Comparison of ENCODE assay signal across 18 cellular contexts in the genomic region with DNA sequence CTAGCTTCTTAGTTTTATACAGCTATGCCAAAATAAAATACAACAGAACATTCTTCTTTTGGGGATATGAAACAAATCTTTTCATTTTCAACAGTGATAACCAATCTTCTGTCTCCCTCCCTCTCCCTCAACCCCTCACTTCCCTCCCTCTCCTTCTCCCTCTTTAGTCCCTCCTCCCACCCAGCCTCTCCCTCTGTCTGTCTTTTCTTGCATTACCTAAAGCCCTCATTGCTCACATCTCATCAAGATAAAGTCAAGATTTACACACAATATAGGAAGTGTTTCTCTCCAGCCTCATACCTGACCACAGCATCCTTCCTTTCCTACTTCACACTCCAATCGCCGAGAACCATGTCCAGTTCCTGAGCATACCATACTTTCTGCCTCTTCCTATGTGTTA.
DNase-seq lines count a peak whose midpoint lies in the region; ATAC-seq and TF ChIP-seq lines count a peak whose summit lies in the region.
"Had no signal": no experiment of that assay in that cellular context is flagged by ENCODE, and none has a peak within 500 bp of the region (broad histone marks: within the 10 kb centered on the region; RNA-seq: fewer than 3 reads in every experiment).

No MANE protein-coding gene starts in this region.

- DNase-seq in adipocyte (ENCODE audit: low read depth) (peak; percentile 32), kidney tubule cell (ENCODE audit: low spot score) (peak; percentile 23), progenitor cell of endocrine pancreas (ENCODE audit: low spot score, unreplicated experiment) (no peak), NCI-H82 (lab: John Stamatoyannopoulos, UW) (no peak), NCI-H1417 treated with DMSO at 0.1 percent for 48 hours (lab: John Stamatoyannopoulos, UW) (no peak)
- DNase-seq in stimulated activated naive CD4-positive, alpha-beta T cell treated with Interleukin-2 at 50 U/mL for 16 hours (lab: John Stamatoyannopoulos, UW), result no peak
- no peak for DNase-seq in activated T-cell treated with anti-CD3 and anti-CD28 coated beads, Interleukin-2, amount 50 U/mL, for 72 hours
- DNase-seq: activated CD4-positive, alpha-beta memory T cell treated with anti-CD3 and anti-CD28 coated beads, Interleukin-2, amount 10 ng/mL, durations not matched to agents 7 days and 5 days; activated naive CD8-positive, alpha-beta T cell treated with anti-CD3 and anti-CD28 coated beads for 36 hours; activated T-cell treated with anti-CD3 and anti-CD28 coated beads, Interleukin-2, amount 50 U/mL, for 4 hours; effector CD4-positive, alpha-beta T cell; hippocampal formation; kidney; NCI-H1436; NCI-H226 had no signal

- ATAC-seq in activated T-cell treated with anti-CD3 and anti-CD28 coated beads, Interleukin-2, amount 50 U/mL, for 72 hours (replicated peaks in 1 of 2), result no peak
- ATAC-seq: activated T-cell treated with anti-CD3 and anti-CD28 coated beads, Interleukin-2, amount 50 U/mL, for 4 hours; stimulated activated memory B cell treated with anti-CD40 and anti-IgM and Interleukin-4, amounts not matched to agents 10 μg/mL and 1 μg/mL and 100 μg/mL, for 72 hours had no signal

- H3K4me3 Mint-ChIP-seq in progenitor cell of endocrine pancreas (ENCODE audit: low read depth), result no peak overlapping the region
- H3K4me3 Mint-ChIP-seq in activated T-cell treated with anti-CD3 and anti-CD28 coated beads, Interleukin-2, amount 50 U/mL, for 72 hours, result no peak overlapping the region
- H3K4me3 Mint-ChIP-seq: activated CD4-positive, alpha-beta memory T cell treated with anti-CD3 and anti-CD28 coated beads, Interleukin-2, amount 10 ng/mL, durations not matched to agents 7 days and 5 days; activated naive CD8-positive, alpha-beta T cell treated with anti-CD3 and anti-CD28 coated beads for 36 hours; activated T-cell treated with anti-CD3 and anti-CD28 coated beads, Interleukin-2, amount 50 U/mL, for 4 hours; stimulated activated memory B cell treated with anti-CD40 and anti-IgM and Interleukin-4, amounts not matched to agents 10 μg/mL and 1 μg/mL and 100 μg/mL, for 72 hours had no signal

- H3K27ac ChIP-seq in BLaER1, result no peak overlapping the region
- H3K27ac ChIP-seq: cardiac muscle cell had no signal

- H3K27ac Mint-ChIP-seq in progenitor cell of endocrine pancreas, result peak overlapping the region; percentile 23
- H3K27ac Mint-ChIP-seq in activated T-cell treated with anti-CD3 and anti-CD28 coated beads, Interleukin-2, amount 50 U/mL, for 72 hours, result no peak overlapping the region
- H3K27ac Mint-ChIP-seq: activated CD4-positive, alpha-beta memory T cell treated with anti-CD3 and anti-CD28 coated beads, Interleukin-2, amount 10 ng/mL, durations not matched to agents 7 days and 5 days; activated naive CD8-positive, alpha-beta T cell treated with anti-CD3 and anti-CD28 coated beads for 36 hours; stimulated activated memory B cell treated with anti-CD40 and anti-IgM and Interleukin-4, amounts not matched to agents 10 μg/mL and 1 μg/mL and 100 μg/mL, for 72 hours had no signal

- H3K4me2 ChIP-seq in BLaER1, result peak overlapping the region; percentile 30; the same call in 1 of the 2 replicates

- H3K9me3 Mint-ChIP-seq in progenitor cell of endocrine pancreas (ENCODE audit: low read depth), result no peaks in the 10 kb centered on the region
- no peaks in the 10 kb centered on the region for H3K9me3 Mint-ChIP-seq in activated T-cell treated with anti-CD3 and anti-CD28 coated beads, Interleukin-2, amount 50 U/mL, for 72 hours
- H3K9me3 Mint-ChIP-seq: activated CD4-positive, alpha-beta memory T cell treated with anti-CD3 and anti-CD28 coated beads, Interleukin-2, amount 10 ng/mL, durations not matched to agents 7 days and 5 days; activated naive CD8-positive, alpha-beta T cell treated with anti-CD3 and anti-CD28 coated beads for 36 hours; activated T-cell treated with anti-CD3 and anti-CD28 coated beads, Interleukin-2, amount 50 U/mL, for 4 hours had no signal

- peaks cover 37% of the 10 kb centered on the region for H3K4me1 Mint-ChIP-seq in progenitor cell of endocrine pancreas (ENCODE audit: low read depth)
- no peaks in the 10 kb centered on the region for H3K4me1 Mint-ChIP-seq in activated T-cell treated with anti-CD3 and anti-CD28 coated beads, Interleukin-2, amount 50 U/mL, for 72 hours (ENCODE audit: low read depth)
- H3K4me1 Mint-ChIP-seq: activated CD4-positive, alpha-beta memory T cell treated with anti-CD3 and anti-CD28 coated beads, Interleukin-2, amount 10 ng/mL, durations not matched to agents 7 days and 5 days; activated naive CD8-positive, alpha-beta T cell treated with anti-CD3 and anti-CD28 coated beads for 36 hours; stimulated activated memory B cell treated with anti-CD40 and anti-IgM and Interleukin-4, amounts not matched to agents 10 μg/mL and 1 μg/mL and 100 μg/mL, for 72 hours had no signal

- H3K36me3 ChIP-seq in BLaER1 (no peaks in the 10 kb centered on the region), adipocyte (ENCODE audit: control insufficient read depth, insufficient read depth, low read length, severe bottlenecking) (no peaks in the 10 kb centered on the region)
- H3K36me3 ChIP-seq: cardiac muscle cell had no signal

- no peak overlapping the region for H3K9ac ChIP-seq in BLaER1
- no peak overlapping the region for H3K9ac ChIP-seq in adipocyte (ENCODE audit: low read length)

- peaks cover 2% of the 10 kb centered on the region for H3K27me3 Mint-ChIP-seq in progenitor cell of endocrine pancreas
- peaks cover 41% of the 10 kb centered on the region for H3K27me3 Mint-ChIP-seq in activated T-cell treated with anti-CD3 and anti-CD28 coated beads, Interleukin-2, amount 50 U/mL, for 72 hours (ENCODE audit: low read depth)

- H3K4me3 ChIP-seq in BLaER1, result no peak overlapping the region
- H3K4me3 ChIP-seq in adipocyte (ENCODE audit: low read length), result no peak overlapping the region
- H3K4me3 ChIP-seq: cardiac muscle cell had no signal

- no peaks in the 10 kb centered on the region for H4K20me1 ChIP-seq in BLaER1

- H3K36me3 Mint-ChIP-seq in progenitor cell of endocrine pancreas (ENCODE audit: insufficient read depth), result no peaks in the 10 kb centered on the region
- H3K36me3 Mint-ChIP-seq in activated T-cell treated with anti-CD3 and anti-CD28 coated beads, Interleukin-2, amount 50 U/mL, for 72 hours (ENCODE audit: insufficient read depth in 2 of 2), result no peaks in the 10 kb centered on the region
- H3K36me3 Mint-ChIP-seq: activated naive CD8-positive, alpha-beta T cell treated with anti-CD3 and anti-CD28 coated beads for 36 hours; stimulated activated memory B cell treated with anti-CD40 and anti-IgM and Interleukin-4, amounts not matched to agents 10 μg/mL and 1 μg/mL and 100 μg/mL, for 72 hours had no signal

- H3K4me1 ChIP-seq in BLaER1 (peaks cover 24% of the 10 kb centered on the region), adipocyte (ENCODE audit: control insufficient read depth, insufficient read depth, low read length) (peaks cover 22% of the 10 kb centered on the region)

- no peaks in the 10 kb centered on the region for H3K27me3 ChIP-seq in BLaER1
- no peaks in the 10 kb centered on the region for H3K27me3 ChIP-seq in adipocyte (replicated peaks; ENCODE audit: control insufficient read depth, insufficient read depth, low read length)

- TF ChIP-seq CTCF in progenitor cell of endocrine pancreas (IDR thresholded peaks at IDR 0.05; ENCODE audit: unreplicated experiment), result no peak

- H3K9me3 ChIP-seq in BLaER1, result 0 out of 2 replicates have a peak, but pooled peaks cover 7% of the 10 kb centered on the region
- H3K9me3 ChIP-seq in adipocyte (ENCODE audit: control insufficient read depth, low read length), result no peaks in the 10 kb centered on the region

Comparison
In these comparisons a context has a peak if more than half of its experiments do, and no peak if none do; other contexts are left out.
1. DNase-seq: peak in adipocyte (single experiment) and kidney tubule cell (single experiment); none in progenitor cell of endocrine pancreas (single experiment), stimulated activated naive CD4-positive, alpha-beta T cell treated with Interleukin-2 at 50 U/mL for 16 hours (single experiment), NCI-H82 (single experiment), activated T-cell treated with anti-CD3 and anti-CD28 coated beads, Interleukin-2, amount 50 U/mL, for 72 hours (0 of 2) and NCI-H1417 treated with DMSO at 0.1 percent for 48 hours (single experiment).